19 cellular contexts compared by ENCODE assay signal in genomic region chr11:112165049-112165448, GRCh38. TPM values are rescaled to one million over a fixed set of nuclear protein-coding genes. Genes with fewer than 3 reads are reported as not detected.
DNase-seq lines count a peak whose midpoint lies in the region; ATAC-seq and TF ChIP-seq lines count a peak whose summit lies in the region.
"Had no signal": no experiment of that assay in that cellular context is flagged by ENCODE, and none has a peak within 500 bp of the region (broad histone marks: within the 10 kb centered on the region; RNA-seq: fewer than 3 reads in every experiment).

No MANE protein-coding gene starts in this region.

- intact Hi-C loops in psoas muscle (cut with DNase I), result no loop called here

- H3K27me3 ChIP-seq in RWPE2 (ENCODE audit: insufficient read depth, poor library complexity, severe bottlenecking) (no peaks in the 10 kb centered on the region), psoas muscle (ENCODE audit: insufficient read depth in 3 of 3, low read length in 2 of 3) (no peaks in the 10 kb centered on the region)
- H3K27me3 ChIP-seq: BLaER1 treated with 17β-estradiol and CSF1 and Interleukin-3, amounts not matched to agents 10 nM and 100 nM had no signal

- H3K4me3 ChIP-seq in RWPE2 (ENCODE audit: severe bottlenecking) (no peak overlapping the region), psoas muscle (no peak overlapping the region)
- H3K4me3 ChIP-seq: BLaER1 treated with 17β-estradiol and CSF1 and Interleukin-3, amounts not matched to agents 10 nM and 100 nM had no signal

- TF ChIP-seq CTCF in RWPE2 (IDR thresholded peaks at IDR 0.05; ENCODE audit: poor library complexity, severe bottlenecking), result no peak
- TF ChIP-seq CTCF in psoas muscle (IDR thresholded peaks at IDR 0.05), result no peak

- peak overlapping the region; percentile 91 for H3K27ac ChIP-seq in RWPE2 (ENCODE audit: poor library complexity, severe bottlenecking)
- H3K27ac ChIP-seq in psoas muscle, result peak overlapping the region; percentile 82
- H3K27ac ChIP-seq: BLaER1 treated with 17β-estradiol and CSF1 and Interleukin-3, amounts not matched to agents 10 nM and 100 nM had no signal

- H3K36me3 ChIP-seq in RWPE2 (ENCODE audit: low read depth), result peaks cover 24% of the 10 kb centered on the region
- H3K36me3 ChIP-seq in psoas muscle (ENCODE audit: insufficient read depth in 1 of 2, low read depth in 1 of 2), result no peaks in the 10 kb centered on the region
- H3K36me3 ChIP-seq: BLaER1 treated with 17β-estradiol and CSF1 and Interleukin-3, amounts not matched to agents 10 nM and 100 nM had no signal

- WGBS in psoas muscle, 3 donors, result 61 to 74% (median 64%) methylated on average over 3 of the region's 3 CpGs

- ATAC-seq in RWPE2 (ENCODE audit: low read depth) (no peak), psoas muscle (no peak)

- DNase-seq in GF-D8 (lab: John Stamatoyannopoulos, UW) (peak; percentile 74), RWPE2 (ENCODE audit: low spot score) (no peak), left kidney (ENCODE audit: low read depth, low spot score) (peak; percentile 60), psoas muscle (no peak), NCI-H2196 treated with DMSO at 0.1 percent for 48 hours (lab: John Stamatoyannopoulos, UW; ENCODE audit: unreplicated experiment) (no peak), DMS153 (lab: John Stamatoyannopoulos, UW) (no peak), RPMI8226 (no peak)
- DNase-seq: CD8-positive, alpha-beta memory T cell; GDM1; GOT3; Karpas-422; MM.1S; NCI-H1105 treated with DMSO at 0.1 percent for 48 hours; NCI-H187 treated with DMSO at 0.1 percent for 48 hours; NCI-H2171; NCI-H446 treated with DMSO at 0.1 percent for 48 hours; NCI-H748 treated with DMSO at 0.1 percent for 48 hours; OCI-M1 had no signal

- H3K9me3 ChIP-seq in RWPE2 (ENCODE audit: severe bottlenecking) (no peaks in the 10 kb centered on the region), psoas muscle (no peaks in the 10 kb centered on the region)

- H3K4me1 ChIP-seq in RWPE2 (ENCODE audit: insufficient read depth, poor library complexity, severe bottlenecking) (peaks cover 46% of the 10 kb centered on the region), psoas muscle (peaks cover 27% of the 10 kb centered on the region)

RNA-seq across cellular contexts. Expression of gene IL18, which starts 1.2 kb away (rescaled TPM):
- total RNA-seq in psoas muscle, result 10 to 100 TPM in 2 of 4 donors, 1 to 10 TPM in 2; 3.0 to 66.4 (median 10.4) TPM
- 10 to 100 TPM in 1 of 3 donors, 1 to 10 TPM in 1, under 1 TPM in 1; 0.86 to 13.0 (median 1.2) TPM for polyA plus RNA-seq in psoas muscle
- total RNA-seq: CD8-positive, alpha-beta memory T cell had no signal
- polyA plus RNA-seq: CD8-positive, alpha-beta memory T cell had no signal

RNA-seq across cellular contexts. Expression of gene TEX12, which starts 2.1 kb away (rescaled TPM):
- total RNA-seq in psoas muscle, result under 1 TPM in 1 of 4 donors, not detected in 3; 0.48 TPM
- polyA plus RNA-seq in psoas muscle, result under 1 TPM; 0.28 to 0.35 (median 0.33) TPM
- polyA plus RNA-seq: CD8-positive, alpha-beta memory T cell had no signal

RNA-seq across cellular contexts. Expression of gene BCO2, which starts 10.3 kb away (rescaled TPM):
- 10 to 100 TPM in 2 of 4 donors, 1 to 10 TPM in 2; 4.7 to 42.4 (median 19.2) TPM for total RNA-seq in psoas muscle
- polyA plus RNA-seq in psoas muscle, result 1 to 10 TPM; 3.5 to 5.7 (median 5.2) TPM

Comparison
In these comparisons a context has a peak if more than half of its experiments do, and no peak if none do; other contexts are left out.
1. DNase-seq: peak in GF-D8 (single experiment) and left kidney (single experiment); none in RWPE2 (single experiment), psoas muscle (0 of 2), NCI-H2196 treated with DMSO at 0.1 percent for 48 hours (single experiment), DMS153 (single experiment) and RPMI8226 (single experiment).